In genomic region chr3:4980229-4981159, GRCh38 we compare ENCODE assay signal across 8 cellular contexts. TPM values are rescaled to one million over a fixed set of nuclear protein-coding genes. Genes with fewer than 3 reads are reported as not detected.
DNase-seq lines count a peak whose midpoint lies in the region; ATAC-seq and TF ChIP-seq lines count a peak whose summit lies in the region.

No MANE protein-coding gene starts in this region.

- no peak overlapping the region for H2AFZ ChIP-seq in hepatocyte

- peaks cover 0 to 3% (median 0%) of the 10 kb centered on the region in 7 donors for H3K9me3 Mint-ChIP-seq in CD4-positive, CD25-positive, alpha-beta regulatory T cell

- peaks cover 5 to 55% (median 39%) of the 10 kb centered on the region in 4 donors for H3K4me1 Mint-ChIP-seq in CD4-positive, CD25-positive, alpha-beta regulatory T cell

- DNase-seq in CD4-positive, CD25-positive, alpha-beta regulatory T cell, result peak; percentile 65 to 85 (median 79)
- DNase-seq in NB4 (ENCODE audit: low read depth), result peak; percentile 94
- peak; percentile 90 for DNase-seq in T1000 (lab: John Stamatoyannopoulos, UW)
- peak; percentile 89 for DNase-seq in astrocyte of the cerebellum (ENCODE audit: low read depth)
- DNase-seq in hepatocyte (ENCODE audit: low spot score), result peak; percentile 94
- peak; percentile 86 for DNase-seq in retina
- DNase-seq in aorta, result peak; percentile 95 to 97

- H3K9me2 ChIP-seq in hepatocyte (replicated peaks; ENCODE audit: insufficient read depth), result no peaks in the 10 kb centered on the region

- no peaks in the 10 kb centered on the region for H3K27me3 ChIP-seq in CD4-positive, CD25-positive, alpha-beta regulatory T cell (ENCODE audit: control insufficient read depth, insufficient read depth, low read length)
- H3K27me3 ChIP-seq in hepatocyte, result no peaks in the 10 kb centered on the region
- no peaks in the 10 kb centered on the region for H3K27me3 ChIP-seq in aorta (ENCODE audit: control insufficient read depth in 1 of 2, insufficient read depth in 2 of 2, low read length in 1 of 2)

- peak; percentile 32 to 35 for ATAC-seq in CD4-positive, CD25-positive, alpha-beta regulatory T cell (ENCODE audit: low read depth in 2 of 2)
- peak; percentile 8 for ATAC-seq in GM21529 (IDR thresholded peaks at IDR 0.05; ENCODE audit: unreplicated experiment)
- ATAC-seq in aorta (ENCODE audit: low FRiP score), result peak; percentile 70

- intact Hi-C loops in aorta (cut with DNase I), result loop anchor here in 1 of 2 donors (5.0 kb wide), 1 partner anchor 258 kb away; no protein-coding TSS in a partner anchor

- peak; percentile 28 for TF ChIP-seq POLR2A in NB4 (IDR thresholded peaks at IDR 0.05; ENCODE audit: extremely low read depth, insufficient read length)

- H3K4me3 ChIP-seq in CD4-positive, CD25-positive, alpha-beta regulatory T cell (ENCODE audit: low read depth, low read length), result peak overlapping the region; percentile 74
- H3K4me3 ChIP-seq in NB4 (ENCODE audit: low read depth, low read length), result peak overlapping the region; percentile 85
- H3K4me3 ChIP-seq in astrocyte of the cerebellum (ENCODE audit: low read depth, low read length), result peak overlapping the region; percentile 100
- peak overlapping the region; percentile 72 for H3K4me3 ChIP-seq in hepatocyte
- peak overlapping the region; percentile 62 to 73 for H3K4me3 ChIP-seq in aorta (ENCODE audit: low read length in 2 of 2)

- H3K4me1 ChIP-seq in CD4-positive, CD25-positive, alpha-beta regulatory T cell (ENCODE audit: control insufficient read depth, insufficient read depth, low read length, poor library complexity, severe bottlenecking), result peaks cover 47% of the 10 kb centered on the region
- peaks cover 17% of the 10 kb centered on the region for H3K4me1 ChIP-seq in hepatocyte (ENCODE audit: insufficient read depth)
- H3K4me1 ChIP-seq in aorta (ENCODE audit: control insufficient read depth in 1 of 2, insufficient read depth in 2 of 2, low read length in 2 of 2), result no peaks in the 10 kb centered on the region

- peak overlapping the region; percentile 77 for H3K4me2 ChIP-seq in hepatocyte

- H3K36me3 ChIP-seq in CD4-positive, CD25-positive, alpha-beta regulatory T cell (ENCODE audit: control insufficient read depth, insufficient read depth, low read length), result no peaks in the 10 kb centered on the region
- H3K36me3 ChIP-seq in hepatocyte (replicated peaks; ENCODE audit: insufficient read depth, low read depth), result no peaks in the 10 kb centered on the region
- H3K36me3 ChIP-seq in aorta (ENCODE audit: control insufficient read depth in 1 of 2, insufficient read depth in 2 of 2, low read length in 1 of 2), result no peaks in the 10 kb centered on the region

- in situ Hi-C loops in astrocyte of the cerebellum (cut with HindIII; ENCODE audit: low sequenced_read_pairs), result no loop called here

- H3K9me3 ChIP-seq in CD4-positive, CD25-positive, alpha-beta regulatory T cell (ENCODE audit: control insufficient read depth in 2 of 2, low read length in 2 of 2), result no peaks in the 10 kb centered on the region
- H3K9me3 ChIP-seq in hepatocyte (ENCODE audit: low read depth) (no peaks in the 10 kb centered on the region), aorta (ENCODE audit: control insufficient read depth, low read length) (no peaks in the 10 kb centered on the region)

- H3K27ac Mint-ChIP-seq in CD4-positive, CD25-positive, alpha-beta regulatory T cell, result peak overlapping the region in 2 of 3 donors; percentile 81 to 95

- peak overlapping the region; percentile 91 to 99 (median 92) for H3K4me3 Mint-ChIP-seq in CD4-positive, CD25-positive, alpha-beta regulatory T cell

- peaks cover 29% of the 10 kb centered on the region for H3K79me2 ChIP-seq in hepatocyte

- peak; percentile 80 for TF ChIP-seq CTCF in NB4 (IDR thresholded peaks at IDR 0.05; ENCODE audit: low read depth, low read length)
- peak; percentile 99 for TF ChIP-seq CTCF in astrocyte of the cerebellum (IDR thresholded peaks at IDR 0.05; ENCODE audit: low read depth, low read length, missing control alignments)
- peak; percentile 81 for TF ChIP-seq CTCF in hepatocyte (IDR thresholded peaks at IDR 0.05; ENCODE audit: poor library complexity)

- peaks cover 35% of the 10 kb centered on the region for H3K27me3 Mint-ChIP-seq in CD4-positive, CD25-positive, alpha-beta regulatory T cell

- no peak overlapping the region for H3K27ac ChIP-seq in CD4-positive, CD25-positive, alpha-beta regulatory T cell (ENCODE audit: insufficient read depth, low read length, poor library complexity, severe bottlenecking)
- H3K27ac ChIP-seq in hepatocyte (peak overlapping the region; percentile 98), aorta (ENCODE audit: low read depth in 1 of 2, low read length in 2 of 2) (peak overlapping the region; percentile 69 to 84)

- peaks cover 4% of the 10 kb centered on the region for H3K36me3 Mint-ChIP-seq in CD4-positive, CD25-positive, alpha-beta regulatory T cell

- WGBS in hepatocyte (ENCODE audit: low lambda C conversion rate, missing lambda C conversion rate), result 12% methylated on average over 32 of the region's 32 CpGs
- 1 to 2% methylated on average over 30 to 32 of the region's 32 CpGs for WGBS in aorta, 2 donors

- H4K20me1 ChIP-seq in hepatocyte (ENCODE audit: insufficient read depth, poor library complexity, severe bottlenecking), result peaks cover 6% of the 10 kb centered on the region

RNA-seq across cellular contexts. Expression of gene BHLHE40, which starts 1.3 kb away (rescaled TPM):
- 44.4 TPM for total RNA-seq in CD4-positive, CD25-positive, alpha-beta regulatory T cell
- 1 to 10 TPM in 1 of 4 donors, under 1 TPM in 3; 0.65 to 1.2 (median 0.71) TPM for polyA plus RNA-seq in CD4-positive, CD25-positive, alpha-beta regulatory T cell
- 67.1 and 71.6 TPM in 2 replicates for total RNA-seq in hepatocyte
- polyA plus RNA-seq in hepatocyte, result 116 and 140 TPM in 2 replicates
- total RNA-seq in aorta, result 100 to 1,000 TPM in 1 of 2 donors, 10 to 100 TPM in 1; 90.1 to 181 TPM
- 10 to 100 TPM; 15.2 to 35.6 TPM for polyA plus RNA-seq in aorta

Comparison
In these comparisons a context has a peak if more than half of its experiments do, and no peak if none do; other contexts are left out.
1. ATAC-seq: peak in every context shown above with its lines; median percentile 70 in aorta; 34 in CD4-positive, CD25-positive, alpha-beta regulatory T cell; 8 in GM21529.